Comparison of ENCODE assay signal across 8 cellular contexts in the genomic region with DNA sequence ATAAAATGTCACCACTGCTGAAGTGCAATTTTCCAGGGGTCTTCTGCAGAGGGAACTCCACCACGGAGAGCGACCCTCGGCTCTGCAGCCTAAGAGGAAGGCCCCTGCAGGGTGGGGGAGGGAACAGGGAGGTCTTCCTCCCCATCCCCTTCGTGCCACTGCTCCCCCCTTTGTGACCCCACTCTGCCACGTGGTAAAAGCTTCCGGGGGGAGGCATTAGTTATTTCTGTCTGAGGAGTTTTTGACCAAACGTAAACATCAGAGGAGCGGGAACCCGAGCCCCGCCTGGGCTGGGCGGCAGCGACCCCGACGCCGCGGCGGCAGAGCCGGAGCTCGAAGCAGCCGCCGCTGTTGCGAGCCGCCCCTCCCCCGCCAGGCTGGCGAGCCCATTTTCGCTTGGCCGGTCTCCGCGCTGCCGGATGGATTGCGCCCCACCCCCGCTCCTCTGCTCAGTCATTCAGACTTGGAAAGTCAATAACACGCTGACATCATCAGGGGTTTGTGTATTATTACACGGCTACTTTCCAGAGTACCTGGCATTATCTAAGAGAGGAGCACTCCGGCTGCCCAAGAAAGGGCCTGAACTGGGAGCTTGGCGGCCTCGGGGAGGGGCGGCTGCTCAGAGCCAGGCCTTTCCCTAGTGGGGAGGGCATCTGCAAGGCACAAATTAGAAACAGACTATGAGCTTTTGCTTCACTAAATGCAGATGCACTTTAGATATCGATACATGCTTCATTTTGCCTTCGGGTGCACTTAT.
A peak's percentile ranks its signal among the peaks of the same experiment; 100 is the strongest.
DNase-seq lines count a peak whose midpoint lies in the region; ATAC-seq and TF ChIP-seq lines count a peak whose summit lies in the region.

No MANE protein-coding gene starts in this region.

- H3K4me3 Mint-ChIP-seq in chondrocyte (ENCODE audit: unreplicated experiment): peak overlapping the region; percentile 49

- no peaks in the 10 kb centered on the region for H3K36me3 Mint-ChIP-seq in chondrocyte (ENCODE audit: low read depth)

- peaks cover 63% of the 10 kb centered on the region for H3K4me1 Mint-ChIP-seq in chondrocyte (ENCODE audit: low read depth)

- peak overlapping the region; percentile 95 for H3K27ac Mint-ChIP-seq in chondrocyte (ENCODE audit: unreplicated experiment)

- ATAC-seq in HG03432 (IDR thresholded peaks at IDR 0.05; ENCODE audit: unreplicated experiment): peak; percentile 79

- H3K27me3 Mint-ChIP-seq in chondrocyte (ENCODE audit: low read depth): no peaks in the 10 kb centered on the region

- H3K9me3 Mint-ChIP-seq in chondrocyte (ENCODE audit: low read depth): no peaks in the 10 kb centered on the region

- peak; percentile 34 for TF ChIP-seq CTCF in chondrocyte (IDR thresholded peaks at IDR 0.05)

- DNase-seq in AML-193 (lab: John Stamatoyannopoulos, UW) (peak; percentile 96 to 97), NCI-H460 (ENCODE audit: extremely low read depth, low read depth) (peak; percentile 95), chondrocyte (ENCODE audit: low spot score) (peak; percentile 96), kidney glomerular epithelial cell (lab: John Stamatoyannopoulos, UW) (peak; percentile 97)
- peak; percentile 93 to 96 for DNase-seq in activated CD4-positive, alpha-beta T cell treated with anti-CD3 and anti-CD28 coated beads for 24 hours (ENCODE audit: low read depth in 2 of 2)
- peak; percentile 92 to 95 for DNase-seq in stimulated activated CD4-positive, alpha-beta T cell treated with anti-CD3 and anti-CD28 coated beads, Interleukin-15, amount 100 ng/mL, for 48 hours (ENCODE audit: low read depth in 2 of 2)

- TF ChIP-seq POLR2A in GM19193 (IDR thresholded peaks at IDR 0.05; ENCODE audit: extremely low read depth, insufficient read depth, insufficient read length): peak; percentile 32

Comparison
In these comparisons a context has a peak if more than half of its experiments do, and no peak if none do; other contexts are left out.
1. Peak in every context shown above with its lines: DNase-seq and ATAC-seq.